9 cellular contexts compared by ENCODE assay signal in genomic region chr7:71721742-71722141, GRCh38.
"Had no signal": no experiment of that assay in that cellular context is flagged by ENCODE, and none has a peak within 500 bp of the region (broad histone marks: within the 10 kb centered on the region; RNA-seq: fewer than 3 reads in every experiment).

No MANE protein-coding gene starts in this region.

- H3K4me2 ChIP-seq: GM23338 had no signal

- H3K4me3 ChIP-seq: GM23248, GM23338, HAP-1 had no signal

- H3K27ac ChIP-seq: GM23248 had no signal

- H3K9ac ChIP-seq: GM23248 had no signal

- H2AFZ ChIP-seq: GM23248, GM23338 had no signal

- ATAC-seq: GM23338, HCT116 had no signal

- H3K9me3 ChIP-seq: HAP-1 had no signal

- H3K4me1 ChIP-seq: HAP-1 had no signal

- DNase-seq: GM23248, GOT3, H7, H9, HCEC 1CT, HFFc6 had no signal

- H3K36me3 ChIP-seq: HAP-1 had no signal
